In the genomic region with DNA sequence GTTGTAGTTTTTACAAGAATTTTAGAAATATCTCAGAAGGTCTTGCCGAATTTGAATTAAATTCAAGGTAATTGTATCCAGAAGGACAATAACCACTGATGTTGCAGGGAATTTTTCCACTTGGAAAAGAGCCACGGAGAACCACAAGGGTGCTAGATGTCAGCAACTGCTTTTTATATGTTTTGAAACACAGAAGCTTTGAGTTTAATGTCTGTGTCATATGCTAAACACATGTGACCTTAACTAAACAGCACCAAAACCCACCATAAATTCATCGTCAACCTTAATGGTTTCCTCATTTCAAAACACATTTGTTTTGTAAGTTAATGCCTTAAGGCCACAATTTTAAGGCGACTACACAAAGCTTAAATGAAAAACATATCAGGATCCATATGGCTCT, we compare ENCODE assay signal across 21 cellular contexts.
A peak's percentile ranks its signal among the peaks of the same experiment; 100 is the strongest.
DNase-seq lines count a peak whose midpoint lies in the region; ATAC-seq, FAIRE-seq and TF ChIP-seq lines count a peak whose summit lies in the region.
"Had no signal": no experiment of that assay in that cellular context is flagged by ENCODE, and none has a peak within 500 bp of the region (broad histone marks: within the 10 kb centered on the region; RNA-seq: fewer than 3 reads in every experiment).

No MANE protein-coding gene starts in this region.

- H3K4me2 ChIP-seq in SK-N-SH = no peak overlapping the region
- H3K4me2 ChIP-seq in astrocyte (ENCODE audit: low read length) = peak overlapping the region; percentile 6
- H3K4me2 ChIP-seq in hepatocyte = peak overlapping the region; percentile 42
- H3K4me2 ChIP-seq: smooth muscle cell had no signal

- ATAC-seq in SK-N-SH treated with all-trans-retinoic acid at 6 μM for 48 hours (no peak), HG03457 (IDR thresholded peaks at IDR 0.05; ENCODE audit: unreplicated experiment) (no peak), GM18868 (IDR thresholded peaks at IDR 0.05; ENCODE audit: unreplicated experiment) (no peak)
- no peak for ATAC-seq in CD8-positive, alpha-beta T cell
- ATAC-seq: GM12878; left ventricle myocardium superior; pancreas; stimulated activated memory B cell treated with anti-CD40 and anti-IgM and Interleukin-4, amounts not matched to agents 10 μg/mL and 1 μg/mL and 100 μg/mL, for 72 hours had no signal

- H3K79me2 ChIP-seq in SK-N-SH (ENCODE audit: insufficient read depth) (no peaks in the 10 kb centered on the region), astrocyte (ENCODE audit: insufficient read depth, low read length) (no peaks in the 10 kb centered on the region), hepatocyte (no peaks in the 10 kb centered on the region)

- no peak overlapping the region for H3K4me3 ChIP-seq in SK-N-SH (ENCODE audit: low read depth in 2 of 2, low read length in 1 of 2)
- no peak overlapping the region for H3K4me3 ChIP-seq in astrocyte (ENCODE audit: insufficient read depth, low read depth, low read length)
- no peak overlapping the region for H3K4me3 ChIP-seq in hepatocyte
- no peak overlapping the region for H3K4me3 ChIP-seq in CD8-positive, alpha-beta T cell (ENCODE audit: low read depth, low read length)
- H3K4me3 ChIP-seq: breast epithelium, GM12878, pancreas, smooth muscle cell had no signal

- H4K20me1 ChIP-seq in SK-N-SH (ENCODE audit: insufficient read depth) (no peaks in the 10 kb centered on the region), astrocyte (ENCODE audit: insufficient read depth, low read length) (no peaks in the 10 kb centered on the region), hepatocyte (ENCODE audit: insufficient read depth, poor library complexity, severe bottlenecking) (no peaks in the 10 kb centered on the region)

- H3K27ac ChIP-seq in SK-N-SH (ENCODE audit: low read depth in 2 of 2, low read length in 1 of 2) (peak overlapping the region in 1 of 2 experiments; percentile 56; a peak in 2 of 4 replicates), astrocyte (ENCODE audit: low read depth, low read length) (no peak overlapping the region), hepatocyte (no peak overlapping the region)
- H3K27ac ChIP-seq in CD8-positive, alpha-beta T cell (ENCODE audit: low read depth, low read length) = no peak overlapping the region
- H3K27ac ChIP-seq: breast epithelium, pancreas had no signal

- no peaks in the 10 kb centered on the region for H3K36me3 ChIP-seq in SK-N-SH (replicated peaks in 1 of 2; ENCODE audit: control insufficient read depth in 1 of 2, insufficient read depth in 2 of 2, low read length in 1 of 2)
- H3K36me3 ChIP-seq in astrocyte (ENCODE audit: insufficient read depth, low read length) = no peaks in the 10 kb centered on the region
- no peaks in the 10 kb centered on the region for H3K36me3 ChIP-seq in hepatocyte (replicated peaks; ENCODE audit: insufficient read depth, low read depth)
- no peaks in the 10 kb centered on the region for H3K36me3 ChIP-seq in CD8-positive, alpha-beta T cell (ENCODE audit: insufficient read depth, low read length)
- H3K36me3 ChIP-seq: breast epithelium, pancreas had no signal

- TF ChIP-seq CTCF in SK-N-SH (IDR thresholded peaks at IDR 0.05) (no peak), astrocyte (IDR thresholded peaks at IDR 0.05; ENCODE audit: insufficient read depth, low read depth, low read length) (no peak), hepatocyte (IDR thresholded peaks at IDR 0.05; ENCODE audit: poor library complexity) (no peak), endothelial cell (IDR thresholded peaks at IDR 0.05; ENCODE audit: unreplicated experiment) (no peak)
- no peak for TF ChIP-seq CTCF in CD8-positive, alpha-beta T cell (IDR thresholded peaks at IDR 0.05)

- H3K9me3 ChIP-seq in SK-N-SH (no peaks in the 10 kb centered on the region), astrocyte (ENCODE audit: insufficient read depth, low read depth, low read length) (no peaks in the 10 kb centered on the region), hepatocyte (ENCODE audit: low read depth) (no peaks in the 10 kb centered on the region)
- H3K9me3 ChIP-seq in CD8-positive, alpha-beta T cell (ENCODE audit: low read length) = no peaks in the 10 kb centered on the region
- H3K9me3 ChIP-seq: breast epithelium, pancreas had no signal

- H3K4me3 Mint-ChIP-seq in astrocyte (ENCODE audit: unreplicated experiment) (no peak overlapping the region), endothelial cell (ENCODE audit: unreplicated experiment) (no peak overlapping the region)
- no peak overlapping the region for H3K4me3 Mint-ChIP-seq in CD8-positive, alpha-beta T cell
- H3K4me3 Mint-ChIP-seq: stimulated activated memory B cell treated with anti-CD40 and anti-IgM and Interleukin-4, amounts not matched to agents 10 μg/mL and 1 μg/mL and 100 μg/mL, for 72 hours had no signal

- TF ChIP-seq EP300 in SK-N-SH (IDR thresholded peaks at IDR 0.05; ENCODE audit: borderline replicate concordance in 1 of 2, low read depth in 1 of 2, low read length in 1 of 2) = peak in 1 of 2 experiments; percentile 41; a peak in 1 of 4 replicates

- no peaks in the 10 kb centered on the region for H3K4me1 Mint-ChIP-seq in astrocyte (ENCODE audit: low read depth, unreplicated experiment)
- H3K4me1 Mint-ChIP-seq in CD8-positive, alpha-beta T cell (ENCODE audit: low read depth) = peaks cover 8% of the 10 kb centered on the region
- no peaks in the 10 kb centered on the region for H3K4me1 Mint-ChIP-seq in endothelial cell (ENCODE audit: unreplicated experiment)
- H3K4me1 Mint-ChIP-seq: stimulated activated memory B cell treated with anti-CD40 and anti-IgM and Interleukin-4, amounts not matched to agents 10 μg/mL and 1 μg/mL and 100 μg/mL, for 72 hours had no signal

- H3K36me3 Mint-ChIP-seq in astrocyte (ENCODE audit: low read depth, unreplicated experiment) (no peaks in the 10 kb centered on the region), endothelial cell (ENCODE audit: low read depth, unreplicated experiment) (no peaks in the 10 kb centered on the region)
- no peaks in the 10 kb centered on the region for H3K36me3 Mint-ChIP-seq in CD8-positive, alpha-beta T cell
- H3K36me3 Mint-ChIP-seq: stimulated activated memory B cell treated with anti-CD40 and anti-IgM and Interleukin-4, amounts not matched to agents 10 μg/mL and 1 μg/mL and 100 μg/mL, for 72 hours had no signal

- intact Hi-C loops in CD8-positive, alpha-beta T cell (cut with DNase I, micrococcal nuclease) = loop anchor here (10.0 kb wide), 2 partner anchors 266 to 336 kb away; no protein-coding TSS in a partner anchor

- 52% methylated on average over 4 of the region's 4 CpGs for WGBS in SK-N-SH (ENCODE audit: low lambda C conversion rate)
- WGBS in hepatocyte (ENCODE audit: low lambda C conversion rate, missing lambda C conversion rate) = 64% methylated on average over 4 of the region's 4 CpGs

- H2AFZ ChIP-seq in SK-N-SH (ENCODE audit: low read depth) = peak overlapping the region; percentile 23; the same call in 1 of the 2 replicates
- no peak overlapping the region for H2AFZ ChIP-seq in astrocyte (ENCODE audit: low read depth, low read length)
- H2AFZ ChIP-seq in hepatocyte = no peak overlapping the region

- H3K9me3 Mint-ChIP-seq in astrocyte (ENCODE audit: unreplicated experiment) (no peaks in the 10 kb centered on the region), endothelial cell (ENCODE audit: unreplicated experiment) (no peaks in the 10 kb centered on the region)
- no peaks in the 10 kb centered on the region for H3K9me3 Mint-ChIP-seq in CD8-positive, alpha-beta T cell
- H3K9me3 Mint-ChIP-seq: stimulated activated memory B cell treated with anti-CD40 and anti-IgM and Interleukin-4, amounts not matched to agents 10 μg/mL and 1 μg/mL and 100 μg/mL, for 72 hours had no signal

- no peak overlapping the region for H3K9ac ChIP-seq in SK-N-SH
- no peak overlapping the region for H3K9ac ChIP-seq in astrocyte (ENCODE audit: low read length)

- POLR2A ChIA-PET in SK-N-SH (lab: Yijun Ruan, JAX) = no interaction called here
- POLR2A ChIA-PET in CD8-positive, alpha-beta T cell (lab: Charles Lee) = no interaction called here

- DNase-seq in SK-N-SH (no peak), astrocyte (ENCODE audit: low read depth) (peak; percentile 44), hepatocyte (ENCODE audit: low spot score) (no peak), endothelial cell (ENCODE audit: low spot score) (no peak)
- no peak for DNase-seq in CD8-positive, alpha-beta T cell
- DNase-seq: activated CD4-positive, alpha-beta T cell treated with anti-CD3 and anti-CD28 coated beads, Interleukin-2, amount 50 U/mL, for 1 hour; activated naive CD4-positive, alpha-beta T cell; GOT3; left ventricle myocardium superior; NCI-H1694 treated with DMSO at 0.1 percent for 48 hours; NCI-H526; pancreas had no signal

- H3F3A ChIP-seq in SK-N-SH (replicated peaks; ENCODE audit: insufficient read depth) = no peaks in the 10 kb centered on the region

- CTCF ChIA-PET in SK-N-SH (lab: Yijun Ruan, JAX) = interaction anchor here (1.0 to 3.7 kb wide), 8 partner anchors 10 to 868 kb away, joined by 3 to 16 read pairs (median 5); a partner anchor contains a TSS
- CTCF ChIA-PET in CD8-positive, alpha-beta T cell (lab: Charles Lee) = interaction anchor here (1.1 kb wide), 1 partner anchor 10 kb away, joined by 4 read pairs; no protein-coding TSS in a partner anchor

- H3K27me3 ChIP-seq in SK-N-SH (ENCODE audit: insufficient read depth) (no peaks in the 10 kb centered on the region), astrocyte (ENCODE audit: insufficient read depth, low read length) (no peaks in the 10 kb centered on the region), hepatocyte (peaks cover 4% of the 10 kb centered on the region)
- no peaks in the 10 kb centered on the region for H3K27me3 ChIP-seq in CD8-positive, alpha-beta T cell (ENCODE audit: insufficient read depth, low read length)
- H3K27me3 ChIP-seq: breast epithelium, pancreas had no signal

- no peak for TF ChIP-seq RAD21 in SK-N-SH (IDR thresholded peaks at IDR 0.05; ENCODE audit: low read length)

- no peak for FAIRE-seq in astrocyte (lab: Jason Lieb, UNC)
- FAIRE-seq: A204.1, frontal cortex, GM12878, pancreas had no signal

- no peaks in the 10 kb centered on the region for H3K9me2 ChIP-seq in SK-N-SH
- H3K9me2 ChIP-seq in hepatocyte (replicated peaks; ENCODE audit: insufficient read depth) = no peaks in the 10 kb centered on the region

- no peak overlapping the region for H3K27ac Mint-ChIP-seq in astrocyte (ENCODE audit: unreplicated experiment)
- H3K27ac Mint-ChIP-seq in CD8-positive, alpha-beta T cell = no peak overlapping the region
- no peak overlapping the region for H3K27ac Mint-ChIP-seq in endothelial cell (ENCODE audit: unreplicated experiment)
- H3K27ac Mint-ChIP-seq: stimulated activated memory B cell treated with anti-CD40 and anti-IgM and Interleukin-4, amounts not matched to agents 10 μg/mL and 1 μg/mL and 100 μg/mL, for 72 hours had no signal

- H3K27me3 Mint-ChIP-seq in astrocyte (ENCODE audit: low read depth, unreplicated experiment) (no peaks in the 10 kb centered on the region), endothelial cell (ENCODE audit: unreplicated experiment) (no peaks in the 10 kb centered on the region)
- H3K27me3 Mint-ChIP-seq in CD8-positive, alpha-beta T cell (ENCODE audit: low read depth) = peaks cover 8% of the 10 kb centered on the region

- peaks cover 0 to 12% of the 10 kb centered on the region in 2 experiments; a peak in 2 of 4 replicates for H3K4me1 ChIP-seq in SK-N-SH (ENCODE audit: control insufficient read depth in 1 of 2, insufficient read depth in 2 of 2, low read depth in 1 of 2, low read length in 1 of 2)
- H3K4me1 ChIP-seq in astrocyte (ENCODE audit: insufficient read depth, low read length) = no peaks in the 10 kb centered on the region
- no peaks in the 10 kb centered on the region for H3K4me1 ChIP-seq in hepatocyte (ENCODE audit: insufficient read depth)
- no peaks in the 10 kb centered on the region for H3K4me1 ChIP-seq in CD8-positive, alpha-beta T cell (ENCODE audit: insufficient read depth, low read length)
- H3K4me1 ChIP-seq: breast epithelium, pancreas had no signal
